ENCODE assay signal across 8 cellular contexts in genomic region chr5:135466178-135467050, GRCh38.
DNase-seq lines count a peak whose midpoint lies in the region; ATAC-seq and TF ChIP-seq lines count a peak whose summit lies in the region.

No MANE protein-coding gene starts in this region.

- DNase-seq in NOMO-1 treated with DMSO at 0.1 percent for 48 hours (lab: John Stamatoyannopoulos, UW; ENCODE audit: unreplicated experiment) (peak; percentile 57), epidermal melanocyte (ENCODE audit: insufficient read length, low spot score) (peak; percentile 82)
- DNase-seq in activated CD8-positive, alpha-beta memory T cell treated with anti-CD3 and anti-CD28 coated beads, Interleukin-2, amount 50 U/mL, for 4 hours, result peak; percentile 60
- peak; percentile 58 for DNase-seq in stimulated activated CD8-positive, alpha-beta memory T cell treated with anti-CD3 and anti-CD28 coated beads, Interleukin-7, amount 100 ng/mL, for 24 hours (ENCODE audit: low read depth)

- no peaks in the 10 kb centered on the region for H3K9me3 ChIP-seq in muscle layer of duodenum (ENCODE audit: control insufficient read depth in 1 of 2, low read length in 2 of 2)

- peak; percentile 93 for TF ChIP-seq CTCF in 22Rv1 (IDR thresholded peaks at IDR 0.05)

- H3K36me3 ChIP-seq in muscle layer of duodenum (ENCODE audit: control insufficient read depth in 1 of 2, insufficient read depth in 2 of 2, low read length in 2 of 2), result no peaks in the 10 kb centered on the region

- H3K4me1 ChIP-seq in muscle layer of duodenum (ENCODE audit: control insufficient read depth in 1 of 2, insufficient read depth in 2 of 2, low read length in 2 of 2), result peaks cover 0 to 8% of the 10 kb centered on the region in 2 donors

- peak overlapping the region; percentile 50 to 58 for H3K4me3 ChIP-seq in muscle layer of duodenum (ENCODE audit: low read depth in 1 of 2, low read length in 2 of 2)

- H3K27ac ChIP-seq in 22Rv1, result no peak overlapping the region
- H3K27ac ChIP-seq in muscle layer of duodenum (ENCODE audit: low read length), result no peak overlapping the region

- H3K27me3 ChIP-seq in muscle layer of duodenum (ENCODE audit: low read depth, low read length), result peaks cover 20% of the 10 kb centered on the region

- ATAC-seq in GM18498 (IDR thresholded peaks at IDR 0.05; ENCODE audit: unreplicated experiment) (peak; percentile 77), HG03442 (IDR thresholded peaks at IDR 0.05; ENCODE audit: unreplicated experiment) (peak; percentile 68)
